ENCODE assay signal across 10 cellular contexts in genomic region chr10:13414855-13415254, GRCh38.
DNase-seq lines count a peak whose midpoint lies in the region; ATAC-seq and TF ChIP-seq lines count a peak whose summit lies in the region.
"Had no signal": no experiment of that assay in that cellular context is flagged by ENCODE, and none has a peak within 500 bp of the region (broad histone marks: within the 10 kb centered on the region; RNA-seq: fewer than 3 reads in every experiment).

No MANE protein-coding gene starts in this region.

- BruUV-seq in mammary epithelial cell (replicated peaks; lab: Mats Ljungman, UMichigan), result no TSS peak

- dilution Hi-C loops in mammary epithelial cell (cut with HindIII; ENCODE audit: low sequenced_read_pairs), result loop anchor here (5.0 kb wide), 3 partner anchors 102 to 172 kb away; partner anchors contain the start of gene PRPF18

- no peak overlapping the region for H3K4me3 Mint-ChIP-seq in CD8-positive, alpha-beta T cell
- H3K4me3 Mint-ChIP-seq in T-cell (no peak overlapping the region), nephron progenitor cell (no peak overlapping the region)

- 56% methylated on average over 2 of the region's 2 CpGs for WGBS in mammary epithelial cell (ENCODE audit: low coverage, missing lambda C conversion rate)
- 59% methylated on average over 2 of the region's 2 CpGs for WGBS in mesenchymal stem cell

- H4K8ac ChIP-seq in mesenchymal stem cell (ENCODE audit: low read length), result no peak overlapping the region

- no peak overlapping the region for H2AFZ ChIP-seq in mammary epithelial cell (ENCODE audit: low read depth, low read length)
- no peak overlapping the region for H2AFZ ChIP-seq in mesenchymal stem cell (ENCODE audit: low read depth, low read length)

- no peak overlapping the region for H2BK120ac ChIP-seq in mesenchymal stem cell (ENCODE audit: low read depth, low read length)

- POLR2A ChIA-PET in CD8-positive, alpha-beta T cell (lab: Charles Lee), result no interaction called here
- POLR2A ChIA-PET in T-cell (lab: Charles Lee), result no interaction called here

- no peaks in the 10 kb centered on the region for H3K4me1 Mint-ChIP-seq in CD8-positive, alpha-beta T cell (ENCODE audit: low read depth)
- no peaks in the 10 kb centered on the region for H3K4me1 Mint-ChIP-seq in T-cell
- peaks cover 23% of the 10 kb centered on the region for H3K4me1 Mint-ChIP-seq in nephron progenitor cell

- peak; percentile 55 for TF ChIP-seq RAD21 in Ishikawa (IDR thresholded peaks at IDR 0.05; ENCODE audit: low read depth)

- H2BK15ac ChIP-seq in mesenchymal stem cell (ENCODE audit: low read depth, poor library complexity, severe bottlenecking), result no peak overlapping the region

- no peak overlapping the region for H2BK5ac ChIP-seq in mesenchymal stem cell (ENCODE audit: low read depth, low read length, poor library complexity, severe bottlenecking)

- no peak overlapping the region for H3K27ac Mint-ChIP-seq in CD8-positive, alpha-beta T cell
- H3K27ac Mint-ChIP-seq in T-cell (no peak overlapping the region), nephron progenitor cell (no peak overlapping the region)

- no peak overlapping the region for H3K4ac ChIP-seq in mesenchymal stem cell (ENCODE audit: low read depth in 1 of 2, low read length in 2 of 2)

- H3K4me3 ChIP-seq in DOHH2 (ENCODE audit: low read length) (no peak overlapping the region), mammary epithelial cell (replicated peaks in 1 of 3; ENCODE audit: insufficient read depth in 1 of 3, low read depth in 2 of 3, low read length in 3 of 3) (no peak overlapping the region), mesenchymal stem cell (ENCODE audit: insufficient read depth in 1 of 2, low read depth in 1 of 2, low read length in 2 of 2) (no peak overlapping the region)
- H3K4me3 ChIP-seq in CD8-positive, alpha-beta T cell (ENCODE audit: low read depth, low read length), result no peak overlapping the region
- H3K4me3 ChIP-seq: esophagus muscularis mucosa had no signal

- no peak overlapping the region for H3K4me2 ChIP-seq in DOHH2 (ENCODE audit: low read length)
- no peak overlapping the region for H3K4me2 ChIP-seq in mammary epithelial cell (ENCODE audit: insufficient read depth, low read depth, low read length)
- H3K4me2 ChIP-seq in mesenchymal stem cell (ENCODE audit: low read length, poor library complexity, severe bottlenecking), result no peak overlapping the region

- peaks cover 11% of the 10 kb centered on the region for H3K27me3 Mint-ChIP-seq in CD8-positive, alpha-beta T cell (ENCODE audit: low read depth)
- peaks cover 11 to 22% of the 10 kb centered on the region in 2 donors for H3K27me3 Mint-ChIP-seq in T-cell
- peaks cover 12% of the 10 kb centered on the region for H3K27me3 Mint-ChIP-seq in nephron progenitor cell (ENCODE audit: low read depth, poor library complexity)

- H3K79me1 ChIP-seq in mesenchymal stem cell (replicated peaks; ENCODE audit: low read length, poor library complexity, severe bottlenecking), result no peaks in the 10 kb centered on the region

- no peaks in the 10 kb centered on the region for H3K36me3 Mint-ChIP-seq in CD8-positive, alpha-beta T cell
- H3K36me3 Mint-ChIP-seq in T-cell, result no peaks in the 10 kb centered on the region
- no peaks in the 10 kb centered on the region for H3K36me3 Mint-ChIP-seq in nephron progenitor cell (ENCODE audit: low read depth)

- no peaks in the 10 kb centered on the region for H3K36me3 ChIP-seq in DOHH2 (ENCODE audit: control insufficient read depth, low read length)
- no peaks in the 10 kb centered on the region for H3K36me3 ChIP-seq in mammary epithelial cell (ENCODE audit: insufficient read depth, low read length)
- H3K36me3 ChIP-seq in mesenchymal stem cell (ENCODE audit: control insufficient read depth in 1 of 2, insufficient read depth in 2 of 2, low read depth in 1 of 2, low read length in 2 of 2), result no peaks in the 10 kb centered on the region
- H3K36me3 ChIP-seq in CD8-positive, alpha-beta T cell (ENCODE audit: insufficient read depth, low read length), result no peaks in the 10 kb centered on the region
- H3K36me3 ChIP-seq: esophagus muscularis mucosa had no signal

- H3K27ac ChIP-seq in DOHH2 (ENCODE audit: low read depth, low read length) (no peak overlapping the region), mammary epithelial cell (ENCODE audit: insufficient read depth, low read depth, low read length) (no peak overlapping the region), mesenchymal stem cell (ENCODE audit: low read length, poor library complexity, severe bottlenecking) (no peak overlapping the region)
- H3K27ac ChIP-seq in CD8-positive, alpha-beta T cell (ENCODE audit: low read depth, low read length), result no peak overlapping the region
- H3K27ac ChIP-seq: esophagus muscularis mucosa had no signal

- no peak overlapping the region for H3K14ac ChIP-seq in mesenchymal stem cell (ENCODE audit: low read length in 2 of 2)

- H3K79me2 ChIP-seq in DOHH2 (ENCODE audit: control insufficient read depth, low read length) (no peaks in the 10 kb centered on the region), mammary epithelial cell (ENCODE audit: insufficient read depth, low read length) (no peaks in the 10 kb centered on the region)

- no peak overlapping the region for H2BK12ac ChIP-seq in mesenchymal stem cell (ENCODE audit: low read length in 2 of 2)

- H3K27me3 ChIP-seq in DOHH2 (ENCODE audit: control insufficient read depth, low read length) (peaks cover 5% of the 10 kb centered on the region; the same call in 1 of the 2 replicates), mammary epithelial cell (ENCODE audit: insufficient read depth, low read length) (no peaks in the 10 kb centered on the region), mesenchymal stem cell (ENCODE audit: control insufficient read depth in 1 of 2, insufficient read depth in 1 of 2, low read length in 2 of 2) (peaks cover 26 to 43% of the 10 kb centered on the region in 2 experiments)
- no peaks in the 10 kb centered on the region for H3K27me3 ChIP-seq in CD8-positive, alpha-beta T cell (ENCODE audit: insufficient read depth, low read length)

- no peak overlapping the region for H3K18ac ChIP-seq in mesenchymal stem cell (ENCODE audit: low read depth in 1 of 2, low read length in 2 of 2)

- H3K9ac ChIP-seq in mammary epithelial cell (ENCODE audit: insufficient read depth, low read length), result no peak overlapping the region
- H3K9ac ChIP-seq in mesenchymal stem cell (ENCODE audit: low read length), result no peak overlapping the region

- intact Hi-C loops in mammary epithelial cell (cut with micrococcal nuclease), result loop anchor here (1.0 to 2.0 kb wide), 4 partner anchors 26 to 172 kb away; partner anchors contain the start of gene PRPF18
- intact Hi-C loops in CD8-positive, alpha-beta T cell (cut with DNase I, micrococcal nuclease), result no loop called here

- ATAC-seq in CD8-positive, alpha-beta T cell, result no peak
- ATAC-seq in T-cell (replicated peaks in 1 of 4), result no peak

- no peaks in the 10 kb centered on the region for H3K9me2 ChIP-seq in DOHH2 (replicated peaks; ENCODE audit: control insufficient read depth, low read length)

- CTCF ChIA-PET in mammary epithelial cell (lab: Charles Lee; ENCODE audit: low non-redundant PET), result interaction anchor here (0.9 to 1.0 kb wide), 2 partner anchors 29 to 43 kb away, joined by 3 to 9 read pairs; no protein-coding TSS in a partner anchor
- CTCF ChIA-PET in CD8-positive, alpha-beta T cell (lab: Charles Lee), result no interaction called here
- CTCF ChIA-PET in T-cell (lab: Charles Lee), result no interaction called here

- in situ Hi-C loops in mammary epithelial cell (cut with MboI; ENCODE audit: low sequenced_read_pairs in 2 of 2), result no loop called here

- H4K20me1 ChIP-seq in DOHH2 (ENCODE audit: control insufficient read depth, insufficient read depth, low read depth, low read length) (no peaks in the 10 kb centered on the region), mammary epithelial cell (ENCODE audit: insufficient read depth, low read length) (no peaks in the 10 kb centered on the region)

- H4K91ac ChIP-seq in mesenchymal stem cell (ENCODE audit: low read length), result no peak overlapping the region

- no peaks in the 10 kb centered on the region for H3F3A ChIP-seq in DOHH2 (ENCODE audit: control insufficient read depth, insufficient read depth)

- peaks cover 10% of the 10 kb centered on the region for H3K9me3 Mint-ChIP-seq in CD8-positive, alpha-beta T cell
- H3K9me3 Mint-ChIP-seq in T-cell (peaks cover 0 to 5% (median 5%) of the 10 kb centered on the region in 3 donors), nephron progenitor cell (peaks cover 25% of the 10 kb centered on the region)

- TF ChIP-seq CTCF in DOHH2 (IDR thresholded peaks at IDR 0.05; ENCODE audit: low read depth, low read length, poor library complexity, severe bottlenecking) (peak; percentile 50), mammary epithelial cell (conservative IDR thresholded peaks at IDR 0.05 in 1 of 2, IDR thresholded peaks at IDR 0.05 in 1 of 2; ENCODE audit: extremely low read depth in 1 of 2, insufficient read depth in 1 of 2, low read depth in 1 of 2, low read length in 2 of 2) (peak; percentile 38 to 59), nephron progenitor cell (IDR thresholded peaks at IDR 0.05) (no peak)
- TF ChIP-seq CTCF in CD8-positive, alpha-beta T cell (IDR thresholded peaks at IDR 0.05), result no peak

- H3K9me3 ChIP-seq in DOHH2 (ENCODE audit: control insufficient read depth, insufficient read depth, low read length), result no peaks in the 10 kb centered on the region
- H3K9me3 ChIP-seq in mammary epithelial cell (replicated peaks; ENCODE audit: insufficient read depth, low read length), result no peaks in the 10 kb centered on the region
- H3K9me3 ChIP-seq in mesenchymal stem cell (ENCODE audit: control insufficient read depth, low read length), result peaks cover 9% of the 10 kb centered on the region
- H3K9me3 ChIP-seq in CD8-positive, alpha-beta T cell (ENCODE audit: low read length), result no peaks in the 10 kb centered on the region

- H3K4me1 ChIP-seq in DOHH2 (ENCODE audit: control insufficient read depth, low read length) (no peaks in the 10 kb centered on the region), mammary epithelial cell (ENCODE audit: insufficient read depth, low read length) (peaks cover 15% of the 10 kb centered on the region), mesenchymal stem cell (ENCODE audit: control insufficient read depth, insufficient read depth, low read depth, low read length) (no peaks in the 10 kb centered on the region)
- H3K4me1 ChIP-seq in CD8-positive, alpha-beta T cell (ENCODE audit: insufficient read depth, low read length), result no peaks in the 10 kb centered on the region
- H3K4me1 ChIP-seq: esophagus muscularis mucosa had no signal

- no peak overlapping the region for H2AK5ac ChIP-seq in mesenchymal stem cell (ENCODE audit: low read length, severe bottlenecking)

- peak; percentile 26 for DNase-seq in mammary epithelial cell
- DNase-seq in mesenchymal stem cell, result peak; percentile 16
- DNase-seq in CD8-positive, alpha-beta T cell, result no peak
- no peak for DNase-seq in T-cell
- DNase-seq in activated CD4-positive, alpha-beta T cell treated with anti-CD3 and anti-CD28 coated beads, Interleukin-2, amount 50 U/mL, for 1 hour, result no peak
- DNase-seq in nephron progenitor cell, result no peak
- DNase-seq: MV-4-11 had no signal

- no peak overlapping the region for H3K23ac ChIP-seq in mesenchymal stem cell (ENCODE audit: low read length in 2 of 2)

- no peak for TF ChIP-seq EP300 in Ishikawa (IDR thresholded peaks at IDR 0.05; ENCODE audit: borderline replicate concordance)

Comparison
In these comparisons a context has a peak if more than half of its experiments do, and no peak if none do; other contexts are left out.
1. CTCF ChIP-seq: peak in DOHH2 (single experiment) and mammary epithelial cell (2 of 2); none in CD8-positive, alpha-beta T cell (single experiment) and nephron progenitor cell (single experiment).
2. DNase-seq: peak in mammary epithelial cell (single experiment) and mesenchymal stem cell (single experiment); none in CD8-positive, alpha-beta T cell (0 of 7), T-cell (0 of 34), activated CD4-positive, alpha-beta T cell treated with anti-CD3 and anti-CD28 coated beads, Interleukin-2, amount 50 U/mL, for 1 hour (single experiment) and nephron progenitor cell (single experiment).